16 cellular contexts compared by ENCODE assay signal in genomic region chr19:40862333-40862732, GRCh38. TPM values are rescaled to one million over a fixed set of nuclear protein-coding genes. Genes with fewer than 3 reads are reported as not detected.
A peak's percentile ranks its signal among the peaks of the same experiment; 100 is the strongest.
DNase-seq lines count a peak whose midpoint lies in the region; ATAC-seq and TF ChIP-seq lines count a peak whose summit lies in the region.
"Had no signal": no experiment of that assay in that cellular context is flagged by ENCODE, and none has a peak within 500 bp of the region (broad histone marks: within the 10 kb centered on the region; RNA-seq: fewer than 3 reads in every experiment).

No MANE protein-coding gene starts in this region.

- H3K4me3 ChIP-seq in vagina (no peak overlapping the region), ovary (no peak overlapping the region)
- H3K4me3 ChIP-seq: SK-N-MC had no signal

- no peak overlapping the region for H3K4me3 Mint-ChIP-seq in activated CD8-positive, alpha-beta memory T cell treated with anti-CD3 and anti-CD28 coated beads, Interleukin-2, amount 10 ng/mL, durations not matched to agents 7 days and 5 days

- CTCF ChIA-PET in activated CD8-positive, alpha-beta memory T cell treated with anti-CD3 and anti-CD28 coated beads, Interleukin-2, amount 10 ng/mL, durations not matched to agents 7 days and 5 days (lab: Charles Lee) = interaction anchor here (1.6 kb wide), 1 partner anchor 199 kb away, joined by 8 read pairs; no protein-coding TSS in a partner anchor

- H3K27me3 ChIP-seq in vagina = no peaks in the 10 kb centered on the region
- no peaks in the 10 kb centered on the region for H3K27me3 ChIP-seq in ovary

- H3K4me1 ChIP-seq in vagina (no peaks in the 10 kb centered on the region), ovary (ENCODE audit: insufficient read depth) (peaks cover 12% of the 10 kb centered on the region)

- peak overlapping the region; percentile 61 for H3K27ac ChIP-seq in vagina
- H3K27ac ChIP-seq in ovary = no peak overlapping the region
- H3K27ac ChIP-seq: C4-2B, SK-N-MC had no signal

- H3K9me3 Mint-ChIP-seq in activated CD8-positive, alpha-beta memory T cell treated with anti-CD3 and anti-CD28 coated beads, Interleukin-2, amount 10 ng/mL, durations not matched to agents 7 days and 5 days (ENCODE audit: low read depth) = no peaks in the 10 kb centered on the region

- TF ChIP-seq CTCF in vagina (IDR thresholded peaks at IDR 0.05) (no peak), ovary (IDR thresholded peaks at IDR 0.05) (no peak)

- H3K9me3 ChIP-seq in vagina = no peaks in the 10 kb centered on the region
- H3K9me3 ChIP-seq in ovary = no peaks in the 10 kb centered on the region

- WGBS in ovary, 3 donors = 83 to 92% (median 89%) methylated on average over 3 of the region's 3 CpGs

- TF ChIP-seq EP300 in ovary (IDR thresholded peaks at IDR 0.05) = no peak

- ATAC-seq in activated CD8-positive, alpha-beta memory T cell treated with anti-CD3 and anti-CD28 coated beads, Interleukin-2, amount 10 ng/mL, durations not matched to agents 7 days and 5 days = peak; percentile 49

- no peak for TF ChIP-seq POLR2A in vagina (IDR thresholded peaks at IDR 0.05)
- TF ChIP-seq POLR2A in ovary (IDR thresholded peaks at IDR 0.05) = no peak

- peaks cover 24% of the 10 kb centered on the region for H3K27me3 Mint-ChIP-seq in activated CD8-positive, alpha-beta memory T cell treated with anti-CD3 and anti-CD28 coated beads, Interleukin-2, amount 10 ng/mL, durations not matched to agents 7 days and 5 days

- intact Hi-C loops in vagina (cut with DNase I) = no loop called here
- intact Hi-C loops in ovary (cut with DNase I) = loop anchor here in 1 of 4 donors (10.0 kb wide), 1 partner anchor 62 kb away; no protein-coding TSS in a partner anchor

- no peaks in the 10 kb centered on the region for H3K36me3 ChIP-seq in vagina
- no peaks in the 10 kb centered on the region for H3K36me3 ChIP-seq in ovary

- H3K27ac Mint-ChIP-seq in activated CD8-positive, alpha-beta memory T cell treated with anti-CD3 and anti-CD28 coated beads, Interleukin-2, amount 10 ng/mL, durations not matched to agents 7 days and 5 days = no peak overlapping the region

- no peaks in the 10 kb centered on the region for H3K36me3 Mint-ChIP-seq in activated CD8-positive, alpha-beta memory T cell treated with anti-CD3 and anti-CD28 coated beads, Interleukin-2, amount 10 ng/mL, durations not matched to agents 7 days and 5 days

- DNase-seq in activated CD8-positive, alpha-beta memory T cell treated with anti-CD3 and anti-CD28 coated beads, Interleukin-2, amount 10 ng/mL, durations not matched to agents 7 days and 5 days = no peak
- no peak for DNase-seq in activated CD8-positive, alpha-beta memory T cell treated with anti-CD3 and anti-CD28 coated beads, Interleukin-2, amount 50 U/mL, for 4 hours
- DNase-seq in OCI-M1 (lab: John Stamatoyannopoulos, UW) (peak; percentile 70), islet precursor cell (peak; percentile 35), vagina (ENCODE audit: extremely low spot score in 2 of 2) (no peak), AG08396 (ENCODE audit: low spot score) (no peak), ovary (no peak), HCEC 1CT (no peak)
- DNase-seq: 8988T, EL, NCI-H1436, NCI-H2029 treated with DMSO at 0.1 percent for 48 hours, NCI-H510A treated with DMSO at 0.1 percent for 48 hours, Right ventricle myocardium superior had no signal

- no peaks in the 10 kb centered on the region for H3K4me1 Mint-ChIP-seq in activated CD8-positive, alpha-beta memory T cell treated with anti-CD3 and anti-CD28 coated beads, Interleukin-2, amount 10 ng/mL, durations not matched to agents 7 days and 5 days

RNA-seq across cellular contexts. Expression of gene CYP2A6, which starts 12.1 kb away (rescaled TPM):
- total RNA-seq in activated CD8-positive, alpha-beta memory T cell treated with anti-CD3 and anti-CD28 coated beads, Interleukin-2, amount 10 ng/mL, durations not matched to agents 7 days and 5 days = not detected
- 2.0 TPM for total RNA-seq in vagina
- total RNA-seq in ovary = 1 to 10 TPM in 4 of 7 donors, under 1 TPM in 3; 0.25 to 2.7 (median 1.2) TPM
- polyA plus RNA-seq in ovary = 1 to 10 TPM; 1.2 to 3.4 TPM

RNA-seq across cellular contexts. Expression of gene CYP2A7, which starts 19.7 kb away (rescaled TPM):
- not detected for total RNA-seq in activated CD8-positive, alpha-beta memory T cell treated with anti-CD3 and anti-CD28 coated beads, Interleukin-2, amount 10 ng/mL, durations not matched to agents 7 days and 5 days
- total RNA-seq in vagina = 4.9 TPM
- 1 to 10 TPM in 1 of 7 donors, under 1 TPM in 3, not detected in 3; 0.45 to 1.6 (median 0.69) TPM for total RNA-seq in ovary
- polyA plus RNA-seq in ovary = under 1 TPM; 0.37 to 0.67 TPM
- total RNA-seq: Right ventricle myocardium superior had no signal

Comparison
In these comparisons a context has a peak if more than half of its experiments do, and no peak if none do; other contexts are left out.
1. DNase-seq: peak in OCI-M1 (single experiment) and islet precursor cell (single experiment); none in activated CD8-positive, alpha-beta memory T cell treated with anti-CD3 and anti-CD28 coated beads, Interleukin-2, amount 10 ng/mL, durations not matched to agents 7 days and 5 days (single experiment), activated CD8-positive, alpha-beta memory T cell treated with anti-CD3 and anti-CD28 coated beads, Interleukin-2, amount 50 U/mL, for 4 hours (single experiment), vagina (0 of 2), AG08396 (single experiment), ovary (0 of 5) and HCEC 1CT (single experiment).